ENCODE assay signal across 8 cellular contexts in genomic region chr2:96764253-96764637, GRCh38. TPM values are rescaled to one million over a fixed set of nuclear protein-coding genes. Genes with fewer than 3 reads are reported as not detected.
DNase-seq lines count a peak whose midpoint lies in the region; ATAC-seq and TF ChIP-seq lines count a peak whose summit lies in the region.

No MANE protein-coding gene starts in this region.

- no peak overlapping the region for H3K9ac ChIP-seq in fibroblast of lung (ENCODE audit: insufficient read depth, low read length)

- no peaks in the 10 kb centered on the region for H3K36me3 ChIP-seq in fibroblast of lung (ENCODE audit: control insufficient read depth, insufficient read depth, low read length)

- no peaks in the 10 kb centered on the region for H3K79me2 ChIP-seq in fibroblast of lung (ENCODE audit: control insufficient read depth, insufficient read depth, low read length)

- peak overlapping the region; percentile 85 for H3K4me3 Mint-ChIP-seq in activated CD4-positive, alpha-beta T cell treated with anti-CD3 and anti-CD28 coated beads, Interleukin-2, amount 10 ng/mL, durations not matched to agents 24 days and 14 days

- no peak for TF ChIP-seq CTCF in fibroblast of lung (conservative IDR thresholded peaks at IDR 0.05 in 1 of 2, IDR thresholded peaks at IDR 0.05 in 1 of 2; ENCODE audit: low read depth in 1 of 2, low read length in 2 of 2)

- peak overlapping the region; percentile 86 for H3K4me2 ChIP-seq in fibroblast of lung (ENCODE audit: extremely low read depth, insufficient read depth, low read length)

- H3K9me3 ChIP-seq in fibroblast of lung (ENCODE audit: control insufficient read depth, insufficient read depth, low read depth, low read length) = no peaks in the 10 kb centered on the region

- H3K27ac ChIP-seq in fibroblast of lung (ENCODE audit: insufficient read depth, low read length) = no peak overlapping the region

- no peaks in the 10 kb centered on the region for H3K9me3 Mint-ChIP-seq in activated CD4-positive, alpha-beta T cell treated with anti-CD3 and anti-CD28 coated beads, Interleukin-2, amount 10 ng/mL, durations not matched to agents 24 days and 14 days

- intact Hi-C loops in activated CD4-positive, alpha-beta T cell treated with anti-CD3 and anti-CD28 coated beads, Interleukin-2, amount 10 ng/mL, durations not matched to agents 24 days and 14 days (cut with micrococcal nuclease) = loop anchor here (5.0 kb wide), 2 partner anchors 198 to 227 kb away; partner anchors contain the start of gene ARID5A
- intact Hi-C loops in sciatic nerve (cut with DNase I) = no loop called here

- ATAC-seq in sciatic nerve (peak; percentile 38), GM18498 (IDR thresholded peaks at IDR 0.05; ENCODE audit: unreplicated experiment) (no peak), HG02970 (IDR thresholded peaks at IDR 0.05; ENCODE audit: low FRiP score, unreplicated experiment) (no peak)

- peaks cover 4% of the 10 kb centered on the region for H3K4me1 ChIP-seq in fibroblast of lung (ENCODE audit: control insufficient read depth, extremely low read depth, insufficient read depth, low read length)

- H3K27me3 Mint-ChIP-seq in activated CD4-positive, alpha-beta T cell treated with anti-CD3 and anti-CD28 coated beads, Interleukin-2, amount 10 ng/mL, durations not matched to agents 24 days and 14 days = no peaks in the 10 kb centered on the region

- H4K20me1 ChIP-seq in fibroblast of lung (ENCODE audit: control insufficient read depth, extremely low read depth, insufficient read depth, low read length) = no peaks in the 10 kb centered on the region

- H3K27ac Mint-ChIP-seq in activated CD4-positive, alpha-beta T cell treated with anti-CD3 and anti-CD28 coated beads, Interleukin-2, amount 10 ng/mL, durations not matched to agents 24 days and 14 days = no peak overlapping the region

- no peaks in the 10 kb centered on the region for H3K36me3 Mint-ChIP-seq in activated CD4-positive, alpha-beta T cell treated with anti-CD3 and anti-CD28 coated beads, Interleukin-2, amount 10 ng/mL, durations not matched to agents 24 days and 14 days (ENCODE audit: low read depth)

- peaks cover 57% of the 10 kb centered on the region for H3K4me1 Mint-ChIP-seq in activated CD4-positive, alpha-beta T cell treated with anti-CD3 and anti-CD28 coated beads, Interleukin-2, amount 10 ng/mL, durations not matched to agents 24 days and 14 days

- DNase-seq in activated CD4-positive, alpha-beta T cell treated with anti-CD3 and anti-CD28 coated beads, Interleukin-2, amount 10 ng/mL, durations not matched to agents 24 days and 14 days = no peak
- no peak for DNase-seq in activated CD4-positive, alpha-beta T cell treated with anti-CD3 and anti-CD28 coated beads for 48 hours
- DNase-seq in RPMI8226 (peak; percentile 19), fibroblast of lung (ENCODE audit: low read depth in 2 of 2) (no peak), sciatic nerve (ENCODE audit: low spot score) (no peak), HPDE6-E6E7 (ENCODE audit: extremely low spot score) (no peak)

- peak overlapping the region in 1 of 4 experiments; percentile 72 for H3K4me3 ChIP-seq in fibroblast of lung (replicated peaks in 1 of 4; ENCODE audit: control extremely low read depth in 1 of 4, insufficient read depth in 1 of 4, low read depth in 3 of 4, low read length in 4 of 4)

- H3K27me3 ChIP-seq in fibroblast of lung (ENCODE audit: control insufficient read depth, insufficient read depth, low read length) = no peaks in the 10 kb centered on the region

- peak overlapping the region; percentile 12 for H2AFZ ChIP-seq in fibroblast of lung (ENCODE audit: low read length)

RNA-seq across cellular contexts. Expression of gene CNNM4, which starts 3.5 kb away (rescaled TPM):
- 10.1 and 11.2 TPM in 2 replicates for total RNA-seq in activated CD4-positive, alpha-beta T cell treated with anti-CD3 and anti-CD28 coated beads, Interleukin-2, amount 10 ng/mL, durations not matched to agents 24 days and 14 days
- 2.1 and 3.3 TPM in 2 replicates for total RNA-seq in fibroblast of lung
- polyA plus RNA-seq in fibroblast of lung = 3.5 and 3.7 TPM in 2 replicates
- 2.7 and 2.8 TPM in 2 replicates for polyA plus RNA-seq in fibroblast of lung (2012)
- 9.2 and 11.7 TPM in 2 replicates for polyA minus RNA-seq in fibroblast of lung (ENCODE audit: low replicate concordance)
- 13.9 TPM for total RNA-seq in sciatic nerve

RNA-seq across cellular contexts. Expression of gene LMAN2L, which starts 24.4 kb away (rescaled TPM):
- 6.5 and 7.3 TPM in 2 replicates for total RNA-seq in activated CD4-positive, alpha-beta T cell treated with anti-CD3 and anti-CD28 coated beads, Interleukin-2, amount 10 ng/mL, durations not matched to agents 24 days and 14 days
- total RNA-seq in fibroblast of lung (27.0 and 41.1 TPM in 2 replicates), sciatic nerve (19.3 TPM)
- 24.7 and 28.2 TPM in 2 replicates for polyA plus RNA-seq in fibroblast of lung
- 15.9 and 19.5 TPM in 2 replicates for polyA plus RNA-seq in fibroblast of lung (2012)
- 13.8 and 23.5 TPM in 2 replicates for polyA minus RNA-seq in fibroblast of lung (ENCODE audit: low replicate concordance)

RNA-seq across cellular contexts. Expression of gene CNNM3, which starts 51.8 kb away (rescaled TPM):
- total RNA-seq in activated CD4-positive, alpha-beta T cell treated with anti-CD3 and anti-CD28 coated beads, Interleukin-2, amount 10 ng/mL, durations not matched to agents 24 days and 14 days = 29.4 and 30.5 TPM in 2 replicates
- total RNA-seq in fibroblast of lung (9.9 and 13.1 TPM in 2 replicates), sciatic nerve (26.4 TPM)
- 4.3 and 5.5 TPM in 2 replicates for polyA plus RNA-seq in fibroblast of lung
- 5.5 and 7.3 TPM in 2 replicates for polyA plus RNA-seq in fibroblast of lung (2012)
- polyA minus RNA-seq in fibroblast of lung (ENCODE audit: low replicate concordance) = 23.9 and 24.4 TPM in 2 replicates
